16 cellular contexts compared by ENCODE assay signal in the genomic region with DNA sequence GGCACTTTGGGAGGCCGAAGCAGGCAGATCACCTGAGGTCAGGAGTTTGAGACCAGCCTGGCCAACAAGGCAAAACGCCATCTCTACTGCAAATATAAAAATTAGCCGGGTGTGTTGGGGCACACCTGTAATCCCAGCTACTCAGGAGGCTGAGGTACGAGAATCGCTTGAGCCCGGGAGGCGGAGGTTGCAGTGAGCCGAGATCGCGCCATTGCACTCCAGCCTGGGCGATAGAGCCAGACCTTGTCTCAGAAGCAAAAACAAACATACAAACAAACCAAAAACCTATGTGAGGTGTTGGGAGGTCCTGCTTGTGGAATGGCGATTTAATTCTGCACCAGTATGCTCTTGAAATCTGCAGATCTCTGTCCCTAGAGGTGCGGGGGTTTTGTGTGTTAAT. TPM values are rescaled to one million over a fixed set of nuclear protein-coding genes. Genes with fewer than 3 reads are reported as not detected.
DNase-seq lines count a peak whose midpoint lies in the region; ATAC-seq, FAIRE-seq and TF ChIP-seq lines count a peak whose summit lies in the region.
"Not testable (repeated sequence)": the region's sequence is repeated elsewhere in the genome, so short reads cannot be mapped to it uniquely, and the experiment has no call there.
"Had no signal": no experiment of that assay in that cellular context is flagged by ENCODE, and none has a peak within 500 bp of the region (broad histone marks: within the 10 kb centered on the region; RNA-seq: fewer than 3 reads in every experiment).

No MANE protein-coding gene starts in this region.

- POLR2A ChIA-PET in AG04450 (lab: Yijun Ruan, JAX); PC-3 (lab: Charles Lee; ENCODE audit: unreplicated experiment): not testable (repeated sequence)
- POLR2A ChIA-PET in activated CD8-positive, alpha-beta T cell treated with anti-CD3 and anti-CD28 coated beads, Interleukin-2, amount 10 ng/mL, durations not matched to agents 7 days and 5 days (lab: Charles Lee), result interaction anchor here (0.9 to 2.0 kb wide), 2 partner anchors 12 to 64 kb away, joined by 6 to 7 read pairs; no protein-coding TSS in a partner anchor
- POLR2A ChIA-PET in naive thymus-derived CD4-positive, alpha-beta T cell (lab: Charles Lee), result interaction anchor here (0.8 to 1.9 kb wide), 3 partner anchors 11 to 64 kb away, joined by 3 to 10 read pairs (median 3); no protein-coding TSS in a partner anchor

- H3K36me3 Mint-ChIP-seq in activated CD8-positive, alpha-beta T cell treated with anti-CD3 and anti-CD28 coated beads, Interleukin-2, amount 10 ng/mL, durations not matched to agents 7 days and 5 days (ENCODE audit: low read depth); astrocyte (ENCODE audit: low read depth, unreplicated experiment); naive thymus-derived CD4-positive, alpha-beta T cell: not testable (repeated sequence)

- FAIRE-seq in astrocyte (lab: Jason Lieb, UNC), result peak; percentile 17

- not testable (repeated sequence) for H3K36me3 ChIP-seq in PC-3 (ENCODE audit: low read depth, low read length); astrocyte (ENCODE audit: insufficient read depth, low read length); naive thymus-derived CD4-positive, alpha-beta T cell (ENCODE audit: control insufficient read depth in 2 of 3, insufficient read depth in 3 of 3, low read length in 3 of 3); smooth muscle cell (ENCODE audit: low read depth)

- not testable (repeated sequence) for H3K27ac Mint-ChIP-seq in activated CD8-positive, alpha-beta T cell treated with anti-CD3 and anti-CD28 coated beads, Interleukin-2, amount 10 ng/mL, durations not matched to agents 7 days and 5 days
- peak overlapping the region; percentile 47 for H3K27ac Mint-ChIP-seq in astrocyte (ENCODE audit: unreplicated experiment)
- peak overlapping the region in 2 of 9 donors; percentile 53 to 95 for H3K27ac Mint-ChIP-seq in naive thymus-derived CD4-positive, alpha-beta T cell

- H3K27me3 Mint-ChIP-seq in activated CD8-positive, alpha-beta T cell treated with anti-CD3 and anti-CD28 coated beads, Interleukin-2, amount 10 ng/mL, durations not matched to agents 7 days and 5 days (ENCODE audit: low read depth); astrocyte (ENCODE audit: low read depth, unreplicated experiment); naive thymus-derived CD4-positive, alpha-beta T cell: not testable (repeated sequence)

- not testable (repeated sequence) for H3F3A ChIP-seq in PC-3 (ENCODE audit: low read length, unreplicated experiment); smooth muscle cell (ENCODE audit: low read depth)

- H3K9ac ChIP-seq in PC-3 (ENCODE audit: low read length); astrocyte (ENCODE audit: low read length); smooth muscle cell (ENCODE audit: low read depth): not testable (repeated sequence)

- not testable (repeated sequence) for H3K27me3 ChIP-seq in AG04450 (ENCODE audit: control insufficient read depth, insufficient read depth, low read length); PC-3 (ENCODE audit: low read length); astrocyte (ENCODE audit: insufficient read depth, low read length); naive thymus-derived CD4-positive, alpha-beta T cell (ENCODE audit: control insufficient read depth in 2 of 2, insufficient read depth in 2 of 2, low read length in 2 of 2); smooth muscle cell (ENCODE audit: low read depth)

- H3K4me3 ChIP-seq in AG04450 (ENCODE audit: low read depth, low read length), result peak overlapping the region; percentile 84; the same call in 1 of the 2 replicates
- H3K4me3 ChIP-seq in GM12864 (ENCODE audit: low read depth, low read length), result peak overlapping the region; percentile 75; the same call in 1 of the 2 replicates
- H3K4me3 ChIP-seq in PC-3 (ENCODE audit: low read length), result peak overlapping the region; percentile 88; the same call in 1 of the 2 replicates
- H3K4me3 ChIP-seq in astrocyte (ENCODE audit: insufficient read depth, low read depth, low read length); naive thymus-derived CD4-positive, alpha-beta T cell (ENCODE audit: low read length): not testable (repeated sequence)
- peak overlapping the region; percentile 81 for H3K4me3 ChIP-seq in fibroblast of the aortic adventitia (ENCODE audit: low read depth, low read length)
- H3K4me3 ChIP-seq in smooth muscle cell, result peak overlapping the region; percentile 72

- TF ChIP-seq CTCF in AG04450 (IDR thresholded peaks at IDR 0.05; ENCODE audit: low read depth, low read length); GM12864 (IDR thresholded peaks at IDR 0.05; ENCODE audit: low read depth, low read length, missing control alignments); PC-3 (conservative IDR thresholded peaks at IDR 0.05; ENCODE audit: low read depth, low read length); astrocyte (IDR thresholded peaks at IDR 0.05; ENCODE audit: insufficient read depth, low read depth, low read length); fibroblast of the aortic adventitia (IDR thresholded peaks at IDR 0.05; ENCODE audit: insufficient read depth, low read length); smooth muscle cell (IDR thresholded peaks at IDR 0.05; ENCODE audit: borderline replicate concordance, insufficient read depth, poor library complexity, severe bottlenecking): not testable (repeated sequence)

- peak overlapping the region; percentile 76 for H3K4me3 Mint-ChIP-seq in activated CD8-positive, alpha-beta T cell treated with anti-CD3 and anti-CD28 coated beads, Interleukin-2, amount 10 ng/mL, durations not matched to agents 7 days and 5 days
- peak overlapping the region; percentile 84 for H3K4me3 Mint-ChIP-seq in astrocyte (ENCODE audit: unreplicated experiment)
- peak overlapping the region; percentile 51 to 94 (median 87) for H3K4me3 Mint-ChIP-seq in naive thymus-derived CD4-positive, alpha-beta T cell

- ATAC-seq in PC-3; activated CD8-positive, alpha-beta T cell treated with anti-CD3 and anti-CD28 coated beads, Interleukin-2, amount 10 ng/mL, durations not matched to agents 7 days and 5 days; naive thymus-derived CD4-positive, alpha-beta T cell: not testable (repeated sequence)

- CTCF ChIA-PET in AG04450 (lab: Charles Lee), result interaction anchor here (1.4 kb wide), 1 partner anchor 38 kb away, joined by 3 read pairs; no protein-coding TSS in a partner anchor
- CTCF ChIA-PET in PC-3 (lab: Charles Lee); activated CD8-positive, alpha-beta T cell treated with anti-CD3 and anti-CD28 coated beads, Interleukin-2, amount 10 ng/mL, durations not matched to agents 7 days and 5 days (lab: Charles Lee): not testable (repeated sequence)
- CTCF ChIA-PET in naive thymus-derived CD4-positive, alpha-beta T cell (lab: Charles Lee), result interaction anchor here (0.6 kb wide), 1 partner anchor 67 kb away, joined by 3 read pairs; no protein-coding TSS in a partner anchor

- H3K9me2 ChIP-seq in PC-3 (replicated peaks; ENCODE audit: low read length), result not testable (repeated sequence)

- H3K4me2 ChIP-seq in PC-3 (ENCODE audit: low read length), result peak overlapping the region; percentile 89
- peak overlapping the region; percentile 85 for H3K4me2 ChIP-seq in astrocyte (ENCODE audit: low read length)
- H3K4me2 ChIP-seq in smooth muscle cell, result peak overlapping the region; percentile 93

- DNase-seq in AG04450 (ENCODE audit: low read depth, low spot score); GM12864 (ENCODE audit: low read depth); PC-3; activated CD8-positive, alpha-beta T cell treated with anti-CD3 and anti-CD28 coated beads, Interleukin-2, amount 10 ng/mL, durations not matched to agents 7 days and 5 days; astrocyte (ENCODE audit: low read depth); fibroblast of the aortic adventitia (ENCODE audit: low read depth); naive thymus-derived CD4-positive, alpha-beta T cell; smooth muscle cell (lab: John Stamatoyannopoulos, UW; ENCODE audit: unreplicated experiment): not testable (repeated sequence)

- peaks cover 42% of the 10 kb centered on the region for H3K79me2 ChIP-seq in PC-3 (ENCODE audit: low read length)
- H3K79me2 ChIP-seq in astrocyte (ENCODE audit: insufficient read depth, low read length), result peaks cover 53% of the 10 kb centered on the region
- H3K79me2 ChIP-seq in smooth muscle cell (ENCODE audit: low read depth), result peaks cover 39% of the 10 kb centered on the region

- 94% methylated on average over 13 of the region's 13 CpGs for WGBS in smooth muscle cell (ENCODE audit: low lambda C conversion rate)

- H3K4me1 ChIP-seq in PC-3 (ENCODE audit: insufficient read depth, low read length); astrocyte (ENCODE audit: insufficient read depth, low read length); smooth muscle cell (ENCODE audit: low read depth): not testable (repeated sequence)
- peaks cover 13 to 16% of the 10 kb centered on the region in 2 donors for H3K4me1 ChIP-seq in naive thymus-derived CD4-positive, alpha-beta T cell (ENCODE audit: control insufficient read depth in 2 of 2, insufficient read depth in 2 of 2, low read length in 2 of 2)

- BruUV-seq in PC-3 (replicated peaks; lab: Mats Ljungman, UMichigan), result not testable (repeated sequence)

- intact Hi-C loops in PC-3 (cut with micrococcal nuclease), result not testable (repeated sequence)
- intact Hi-C loops in naive thymus-derived CD4-positive, alpha-beta T cell (cut with micrococcal nuclease), result loop anchor here in 1 of 2 donors (5.0 to 10.0 kb wide), 3 partner anchors 40 to 1777 kb away; partner anchors contain the start of genes MID1IP1 and USP9X

- not testable (repeated sequence) for H3K27ac ChIP-seq in AG04450 (ENCODE audit: low read depth, low read length); PC-3 (ENCODE audit: low read length); astrocyte (ENCODE audit: low read depth, low read length); naive thymus-derived CD4-positive, alpha-beta T cell (ENCODE audit: low read depth, low read length); smooth muscle cell (ENCODE audit: low read depth)

- not testable (repeated sequence) for H3K9me3 ChIP-seq in AG04450 (ENCODE audit: control insufficient read depth, insufficient read depth, low read length); PC-3 (ENCODE audit: low read length); astrocyte (ENCODE audit: insufficient read depth, low read depth, low read length); naive thymus-derived CD4-positive, alpha-beta T cell (ENCODE audit: control insufficient read depth in 2 of 3, low read length in 3 of 3); smooth muscle cell (replicated peaks; ENCODE audit: low read depth)

- H4K20me1 ChIP-seq in PC-3 (ENCODE audit: low read length), result not testable (repeated sequence)
- H4K20me1 ChIP-seq in astrocyte (ENCODE audit: insufficient read depth, low read length), result peaks cover 34% of the 10 kb centered on the region
- peaks cover 46% of the 10 kb centered on the region for H4K20me1 ChIP-seq in smooth muscle cell (ENCODE audit: low read depth)

- peaks cover 29% of the 10 kb centered on the region for H3K4me1 Mint-ChIP-seq in activated CD8-positive, alpha-beta T cell treated with anti-CD3 and anti-CD28 coated beads, Interleukin-2, amount 10 ng/mL, durations not matched to agents 7 days and 5 days (ENCODE audit: low read depth)
- not testable (repeated sequence) for H3K4me1 Mint-ChIP-seq in astrocyte (ENCODE audit: low read depth, unreplicated experiment)
- peaks cover 29 to 47% (median 44%) of the 10 kb centered on the region in 7 donors for H3K4me1 Mint-ChIP-seq in naive thymus-derived CD4-positive, alpha-beta T cell

- H3K9me3 Mint-ChIP-seq in activated CD8-positive, alpha-beta T cell treated with anti-CD3 and anti-CD28 coated beads, Interleukin-2, amount 10 ng/mL, durations not matched to agents 7 days and 5 days (ENCODE audit: insufficient read depth); astrocyte (ENCODE audit: unreplicated experiment); naive thymus-derived CD4-positive, alpha-beta T cell: not testable (repeated sequence)

- not testable (repeated sequence) for H2AFZ ChIP-seq in PC-3 (ENCODE audit: low read length); astrocyte (ENCODE audit: low read depth, low read length); smooth muscle cell (ENCODE audit: low read depth)

RNA-seq across cellular contexts. Expression of gene ATP6AP2, which starts 1.4 kb away (rescaled TPM):
- polyA plus RNA-seq in AG04450 (2011; rRNA removed), result 346 and 379 TPM in 2 replicates
- 94.3 and 146 TPM in 2 replicates for polyA minus RNA-seq in AG04450 (2011; rRNA and poly(A)+ RNA removed)
- 74.1 and 77.6 TPM in 2 replicates for total RNA-seq in PC-3 (2014; rRNA removed)
- 10 to 100 TPM; 62.8 to 63.9 TPM for total RNA-seq in activated CD8-positive, alpha-beta T cell treated with anti-CD3 and anti-CD28 coated beads, Interleukin-2, amount 10 ng/mL, durations not matched to agents 7 days and 5 days
- total RNA-seq in astrocyte, result 153 and 185 TPM in 2 replicates
- total RNA-seq in fibroblast of the aortic adventitia (ENCODE audit: low replicate concordance), result 113 and 143 TPM in 2 replicates
- total RNA-seq in naive thymus-derived CD4-positive, alpha-beta T cell, result 10 to 100 TPM; 72.0 to 98.6 (median 82.5) TPM
- 100 to 1,000 TPM; 183 to 195 TPM for polyA plus RNA-seq in naive thymus-derived CD4-positive, alpha-beta T cell
- 164 and 205 TPM in 2 replicates for total RNA-seq in smooth muscle cell
- 179 and 207 TPM in 2 replicates for polyA plus RNA-seq in smooth muscle cell

RNA-seq across cellular contexts. Expression of gene MPC1L, which starts 41.0 kb away (rescaled TPM):
- not detected in 2 replicates for polyA plus RNA-seq in AG04450 (2011; rRNA removed)
- not detected in 2 replicates for polyA minus RNA-seq in AG04450 (2011; rRNA and poly(A)+ RNA removed)
- not detected in 2 replicates for total RNA-seq in PC-3 (2014; rRNA removed)
- total RNA-seq in activated CD8-positive, alpha-beta T cell treated with anti-CD3 and anti-CD28 coated beads, Interleukin-2, amount 10 ng/mL, durations not matched to agents 7 days and 5 days, result not detected
- not detected in 2 replicates for total RNA-seq in astrocyte
- not detected in 2 replicates for total RNA-seq in fibroblast of the aortic adventitia (ENCODE audit: low replicate concordance)
- total RNA-seq in naive thymus-derived CD4-positive, alpha-beta T cell, result not detected
- not detected for polyA plus RNA-seq in naive thymus-derived CD4-positive, alpha-beta T cell
- 1.1 TPM in 1 of 2 replicates, not detected in the other for total RNA-seq in smooth muscle cell
- not detected in 2 replicates for polyA plus RNA-seq in smooth muscle cell
- total RNA-seq: A172, breast epithelium, dermis blood vessel endothelial cell, epithelial cell of proximal tubule, gastrocnemius medialis, left cardiac atrium, M059J, upper lobe of left lung had no signal
